In the genomic region with DNA sequence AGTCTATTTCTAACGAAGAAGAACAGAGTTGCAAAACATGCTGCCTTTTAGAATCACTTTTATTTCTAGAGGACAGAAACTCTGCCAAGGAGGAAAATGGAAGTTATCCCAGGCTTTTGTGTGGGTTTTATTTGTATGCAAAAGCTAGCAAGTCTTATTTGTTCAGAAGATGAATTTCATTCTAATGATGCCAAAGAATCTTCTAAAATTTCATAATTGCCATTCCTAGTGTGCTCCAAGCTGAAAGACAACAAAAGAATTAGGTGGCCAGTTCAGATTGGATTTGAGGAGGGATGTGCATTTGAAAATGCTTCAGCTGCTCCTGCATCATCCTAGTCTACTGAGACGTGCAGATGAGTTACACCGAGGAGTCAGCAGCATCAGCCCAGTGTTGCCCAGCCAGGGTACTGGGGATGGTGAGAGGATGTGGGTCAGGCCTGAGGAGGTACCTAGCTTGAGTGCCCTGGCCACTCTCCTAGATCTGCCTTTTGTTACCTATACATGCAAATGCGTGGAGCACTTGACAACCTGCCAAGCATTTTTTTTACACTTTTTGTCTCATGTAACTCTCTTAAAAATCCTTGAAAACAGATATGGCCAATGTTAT, we compare ENCODE assay signal across 18 cellular contexts.
"Had no signal": no experiment of that assay in that cellular context is flagged by ENCODE, and none has a peak within 500 bp of the region (broad histone marks: within the 10 kb centered on the region; RNA-seq: fewer than 3 reads in every experiment).

No MANE protein-coding gene starts in this region.

- H3K27me3 Mint-ChIP-seq: activated naive CD4-positive, alpha-beta T cell treated with anti-CD3 and anti-CD28 coated beads, Interleukin-2, amount 50 U/mL, for 24 hours; effector memory CD8-positive, alpha-beta T cell had no signal

- H3K36me3 ChIP-seq: adrenal gland, cardiac muscle cell, esophagus squamous epithelium, tibial artery, WERI-Rb-1 had no signal

- H3K4me3 Mint-ChIP-seq: activated naive CD4-positive, alpha-beta T cell treated with anti-CD3 and anti-CD28 coated beads, Interleukin-2, amount 50 U/mL, for 24 hours; activated T-cell treated with anti-CD3 and anti-CD28 coated beads, Interleukin-2, amount 50 U/mL, for 72 hours; effector memory CD8-positive, alpha-beta T cell had no signal

- H3K36me3 Mint-ChIP-seq: activated naive CD4-positive, alpha-beta T cell treated with anti-CD3 and anti-CD28 coated beads, Interleukin-2, amount 50 U/mL, for 24 hours had no signal

- H3K4me3 ChIP-seq: adrenal gland, cardiac muscle cell, esophagus squamous epithelium, tibial artery had no signal

- ATAC-seq: activated T-cell treated with anti-CD3 and anti-CD28 coated beads, Interleukin-2, amount 50 U/mL, for 72 hours; effector memory CD8-positive, alpha-beta T cell; foreskin keratinocyte; left lobe of liver had no signal

- H3K27ac Mint-ChIP-seq: activated naive CD4-positive, alpha-beta T cell treated with anti-CD3 and anti-CD28 coated beads, Interleukin-2, amount 50 U/mL, for 24 hours; activated T-cell treated with anti-CD3 and anti-CD28 coated beads, Interleukin-2, amount 50 U/mL, for 72 hours; effector memory CD8-positive, alpha-beta T cell had no signal

- H3K27ac ChIP-seq: adrenal gland, cardiac muscle cell, esophagus squamous epithelium, foreskin keratinocyte, tibial artery, WERI-Rb-1 had no signal

- H3K27me3 ChIP-seq: adrenal gland, cardiac muscle cell, esophagus squamous epithelium, tibial artery had no signal

- DNase-seq: activated CD4-positive, alpha-beta T cell treated with anti-CD3 and anti-CD28 coated beads for 1 hour; activated CD8-positive, alpha-beta memory T cell treated with anti-CD3 and anti-CD28 coated beads for 24 hours; activated CD8-positive, alpha-beta memory T cell treated with anti-CD3 and anti-CD28 coated beads, Interleukin-2, amount 50 U/mL, for 48 hours; activated gamma-delta T cell; activated T-cell treated with anti-CD3 and anti-CD28 coated beads, Interleukin-2, amount 50 U/mL, for 72 hours; adrenal gland; effector memory CD8-positive, alpha-beta T cell; esophagus squamous epithelium; foreskin keratinocyte; mammary epithelial cell; occipital lobe; stimulated activated naive CD4-positive, alpha-beta T cell treated with Interleukin-2 at 50 U/mL for 16 hours; T-helper 2 cell; tibial artery; WERI-Rb-1 had no signal

- H3K9me3 ChIP-seq: adrenal gland, esophagus squamous epithelium, tibial artery had no signal

- H3K4me1 Mint-ChIP-seq: activated naive CD4-positive, alpha-beta T cell treated with anti-CD3 and anti-CD28 coated beads, Interleukin-2, amount 50 U/mL, for 24 hours had no signal

- H3K4me1 ChIP-seq: adrenal gland, foreskin keratinocyte, tibial artery had no signal
